In genomic region chr7:145147865-145148264, GRCh38 we compare ENCODE assay signal across 32 cellular contexts.
"Had no signal": no experiment of that assay in that cellular context is flagged by ENCODE, and none has a peak within 500 bp of the region (broad histone marks: within the 10 kb centered on the region; RNA-seq: fewer than 3 reads in every experiment).

No MANE protein-coding gene starts in this region.

- FAIRE-seq: bronchial epithelial cell, TTC549 had no signal

- ATAC-seq: activated CD8-positive, alpha-beta T cell treated with anti-CD3 and anti-CD28 coated beads for 36 hours; activated naive CD8-positive, alpha-beta T cell treated with anti-CD3 and anti-CD28 coated beads, Interleukin-2, amount 50 U/mL, for 24 hours; activated T-cell treated with anti-CD3 and anti-CD28 coated beads, Interleukin-2, amount 50 U/mL, for 4 hours; activated T-cell treated with anti-CD3 and anti-CD28 coated beads, Interleukin-2, amount 50 U/mL, for 72 hours; activated T-helper 17 cell treated with anti-CD3 and anti-CD28 coated beads, Interleukin-2, amount 50 U/mL, for 72 hours had no signal

- H3K27ac ChIP-seq: ascending aorta, cardiac muscle cell, VCaP had no signal

- H3K36me3 ChIP-seq: ascending aorta, cardiac muscle cell had no signal

- H3K4me3 ChIP-seq: ascending aorta, cardiac muscle cell had no signal

- H3K27me3 ChIP-seq: ascending aorta, cardiac muscle cell had no signal

- H3K9me3 ChIP-seq: ascending aorta had no signal

- H3K4me1 ChIP-seq: ascending aorta had no signal

- DNase-seq: activated B cell treated with CpG ODN at 0.5 μM for 24 hours; activated CD4-positive, alpha-beta memory T cell treated with anti-CD3 and anti-CD28 coated beads for 36 hours; activated CD4-positive, alpha-beta T cell treated with anti-CD3 and anti-CD28 coated beads for 4 hours; activated CD4-positive, alpha-beta T cell treated with anti-CD3 and anti-CD28 coated beads, Interleukin-2, amount 10 ng/mL, durations not matched to agents 24 days and 14 days; activated CD4-positive, alpha-beta T cell treated with anti-CD3 and anti-CD28 coated beads, Interleukin-2, amount 50 U/mL, for 1 hour; activated CD4-positive, alpha-beta T cell treated with anti-CD3 and anti-CD28 coated beads, Interleukin-2, amount 50 U/mL, for 4 hours; activated CD4-positive, CD25-positive, alpha-beta regulatory T cell treated with anti-CD3 and anti-CD28 coated beads, Interleukin-2, amount 50 U/mL, for 72 hours; activated CD8-positive, alpha-beta memory T cell treated with anti-CD3 and anti-CD28 coated beads, Interleukin-2, amount 50 U/mL, for 4 hours; activated CD8-positive, alpha-beta T cell treated with anti-CD3 and anti-CD28 coated beads for 36 hours; activated effector memory CD4-positive, alpha-beta T cell treated with anti-CD3 and anti-CD28 coated beads, Interleukin-2, amount 50 U/mL, for 16 hours; activated gamma-delta T cell treated with Interleukin-2 at 50 U/mL for 16 hours; activated naive CD4-positive, alpha-beta T cell treated with anti-CD3 and anti-CD28 coated beads, Interleukin-2, amount 10 ng/mL, durations not matched to agents 7 days and 5 days; activated naive CD4-positive, alpha-beta T cell treated with Interleukin-2 at 50 U/mL for 16 hours; activated naive CD8-positive, alpha-beta T cell treated with anti-CD3 and anti-CD28 coated beads, Interleukin-2, amount 10 ng/mL, durations not matched to agents 7 days and 5 days; activated naive CD8-positive, alpha-beta T cell treated with anti-CD3 and anti-CD28 coated beads, Interleukin-2, amount 50 U/mL, for 24 hours; activated T-cell treated with anti-CD3 and anti-CD28 coated beads for 4 hours; activated T-cell treated with anti-CD3 and anti-CD28 coated beads, Interleukin-2, amount 50 U/mL, for 1 hour; activated T-cell treated with anti-CD3 and anti-CD28 coated beads, Interleukin-2, amount 50 U/mL, for 4 hours; activated T-cell treated with anti-CD3 and anti-CD28 coated beads, Interleukin-2, amount 50 U/mL, for 72 hours; amygdala; anterior cingulate cortex; caudate nucleus; cerebellar nuclear complex; T-helper 1 cell; T-helper 2 cell; T-helper 9 cell had no signal
